In genomic region chr9:136806067-136806466, GRCh38 we compare ENCODE assay signal across 2 cellular contexts.
TF ChIP-seq lines count a peak whose summit lies in the region.

No MANE protein-coding gene starts in this region.

TF ChIP-seq in WTC11, 78 proteins besides CTCF, POLR2A, EP300 and RAD21:
- TF ChIP-seq ERG (CRISPR knock-in tag; IDR thresholded peaks at IDR 0.05), result no peak
- TF ChIP-seq ZNF138 (CRISPR knock-in tag; conservative IDR thresholded peaks at IDR 0.05), result no peak
- TF ChIP-seq SMAD4 (CRISPR knock-in tag; IDR thresholded peaks at IDR 0.05), result no peak
- TF ChIP-seq, protein P1, sequence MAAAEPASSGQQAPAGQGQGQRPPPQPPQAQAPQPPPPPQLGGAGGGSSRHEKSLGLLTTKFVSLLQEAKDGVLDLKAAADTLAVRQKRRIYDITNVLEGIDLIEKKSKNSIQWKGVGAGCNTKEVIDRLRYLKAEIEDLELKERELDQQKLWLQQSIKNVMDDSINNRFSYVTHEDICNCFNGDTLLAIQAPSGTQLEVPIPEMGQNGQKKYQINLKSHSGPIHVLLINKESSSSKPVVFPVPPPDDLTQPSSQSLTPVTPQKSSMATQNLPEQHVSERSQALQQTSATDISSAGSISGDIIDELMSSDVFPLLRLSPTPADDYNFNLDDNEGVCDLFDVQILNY (CRISPR knock-in tag; IDR thresholded peaks at IDR 0.05), result no peak
- TF ChIP-seq ZNF396 (CRISPR knock-in tag; IDR thresholded peaks at IDR 0.05; ENCODE audit: borderline replicate concordance), result no peak
- TF ChIP-seq, protein P2, sequence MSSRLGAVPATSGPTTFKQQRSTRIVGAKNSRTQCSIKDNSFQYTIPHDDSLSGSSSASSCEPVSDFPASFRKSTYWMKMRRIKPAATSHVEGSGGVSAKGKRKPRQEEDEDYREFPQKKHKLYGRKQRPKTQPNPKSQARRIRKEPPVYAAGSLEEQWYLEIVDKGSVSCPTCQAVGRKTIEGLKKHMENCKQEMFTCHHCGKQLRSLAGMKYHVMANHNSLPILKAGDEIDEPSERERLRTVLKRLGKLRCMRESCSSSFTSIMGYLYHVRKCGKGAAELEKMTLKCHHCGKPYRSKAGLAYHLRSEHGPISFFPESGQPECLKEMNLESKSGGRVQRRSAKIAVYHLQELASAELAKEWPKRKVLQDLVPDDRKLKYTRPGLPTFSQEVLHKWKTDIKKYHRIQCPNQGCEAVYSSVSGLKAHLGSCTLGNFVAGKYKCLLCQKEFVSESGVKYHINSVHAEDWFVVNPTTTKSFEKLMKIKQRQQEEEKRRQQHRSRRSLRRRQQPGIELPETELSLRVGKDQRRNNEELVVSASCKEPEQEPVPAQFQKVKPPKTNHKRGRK (CRISPR knock-in tag; IDR thresholded peaks at IDR 0.05; ENCODE audit: borderline replicate concordance), result no peak
- TF ChIP-seq TEAD1 (CRISPR knock-in tag; IDR thresholded peaks at IDR 0.05), result no peak
- TF ChIP-seq ZNF281 (CRISPR knock-in tag; IDR thresholded peaks at IDR 0.05), result no peak
- TF ChIP-seq NR3C1 (CRISPR knock-in tag; conservative IDR thresholded peaks at IDR 0.05; ENCODE audit: low read depth), result no peak
- TF ChIP-seq HMGA2 (CRISPR knock-in tag; IDR thresholded peaks at IDR 0.05), result no peak
- no peak for TF ChIP-seq ETV6 (CRISPR knock-in tag; IDR thresholded peaks at IDR 0.05)
- TF ChIP-seq, protein P3, sequence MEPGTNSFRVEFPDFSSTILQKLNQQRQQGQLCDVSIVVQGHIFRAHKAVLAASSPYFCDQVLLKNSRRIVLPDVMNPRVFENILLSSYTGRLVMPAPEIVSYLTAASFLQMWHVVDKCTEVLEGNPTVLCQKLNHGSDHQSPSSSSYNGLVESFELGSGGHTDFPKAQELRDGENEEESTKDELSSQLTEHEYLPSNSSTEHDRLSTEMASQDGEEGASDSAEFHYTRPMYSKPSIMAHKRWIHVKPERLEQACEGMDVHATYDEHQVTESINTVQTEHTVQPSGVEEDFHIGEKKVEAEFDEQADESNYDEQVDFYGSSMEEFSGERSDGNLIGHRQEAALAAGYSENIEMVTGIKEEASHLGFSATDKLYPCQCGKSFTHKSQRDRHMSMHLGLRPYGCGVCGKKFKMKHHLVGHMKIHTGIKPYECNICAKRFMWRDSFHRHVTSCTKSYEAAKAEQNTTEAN (CRISPR knock-in tag; IDR thresholded peaks at IDR 0.05), result no peak
- TF ChIP-seq TEAD4 (CRISPR knock-in tag; IDR thresholded peaks at IDR 0.05), result no peak
- TF ChIP-seq CDX4 (CRISPR knock-in tag; IDR thresholded peaks at IDR 0.05; ENCODE audit: borderline replicate concordance), result no peak
- TF ChIP-seq CREB1 (CRISPR knock-in tag; IDR thresholded peaks at IDR 0.05), result no peak
- no peak for TF ChIP-seq CREM (CRISPR knock-in tag; IDR thresholded peaks at IDR 0.05)

TF ChIP-seq in HepG2, 621 proteins besides CTCF, POLR2A, EP300 and RAD21:
- TF ChIP-seq RBFOX2 (IDR thresholded peaks at IDR 0.05; ENCODE audit: low read depth, low read length) (peak; percentile 57), ZNF552 (CRISPR knock-in tag; IDR thresholded peaks at IDR 0.05; ENCODE audit: borderline replicate concordance) (no peak), NCOA1 (CRISPR knock-in tag; IDR thresholded peaks at IDR 0.05) (no peak), ZNF614 (CRISPR knock-in tag; IDR thresholded peaks at IDR 0.05; ENCODE audit: borderline replicate concordance) (no peak), PITX1 (CRISPR knock-in tag; IDR thresholded peaks at IDR 0.05) (no peak), SNAPC5 (CRISPR knock-in tag; IDR thresholded peaks at IDR 0.05; ENCODE audit: borderline replicate concordance) (no peak), ZNF687 (CRISPR knock-in tag; IDR thresholded peaks at IDR 0.05) (0 out of 2 replicates have a peak, but pooled peaks have one; percentile 12), MTERF4 (CRISPR knock-in tag; IDR thresholded peaks at IDR 0.05) (no peak), ZBTB38 (CRISPR knock-in tag; IDR thresholded peaks at IDR 0.05) (peak; percentile 60; the same call in 1 of the 2 replicates), ARNT2 (CRISPR knock-in tag; IDR thresholded peaks at IDR 0.05; ENCODE audit: low read depth) (no peak), SPEN (CRISPR knock-in tag; IDR thresholded peaks at IDR 0.05; ENCODE audit: low read depth) (0 out of 2 replicates have a peak, but pooled peaks have one; percentile 5), ZC3H13 (CRISPR knock-in tag; IDR thresholded peaks at IDR 0.05) (peak; percentile 33; the same call in 1 of the 2 replicates), AGO1 (IDR thresholded peaks at IDR 0.05; ENCODE audit: low read depth, low read length, poor library complexity, severe bottlenecking) (peak; percentile 74), ZSCAN31 (CRISPR knock-in tag; IDR thresholded peaks at IDR 0.05; ENCODE audit: low read depth) (no peak), SNAPC2 (CRISPR knock-in tag; IDR thresholded peaks at IDR 0.05) (no peak), FOSL1 (CRISPR knock-in tag; IDR thresholded peaks at IDR 0.05; ENCODE audit: borderline replicate concordance) (no peak), ZNF362 (CRISPR knock-in tag; IDR thresholded peaks at IDR 0.05; ENCODE audit: borderline replicate concordance) (no peak), YY1 (IDR thresholded peaks at IDR 0.05; ENCODE audit: insufficient read depth, insufficient replicate concordance, low read depth, low read length) (no peak)
- TF ChIP-seq, protein P4, sequence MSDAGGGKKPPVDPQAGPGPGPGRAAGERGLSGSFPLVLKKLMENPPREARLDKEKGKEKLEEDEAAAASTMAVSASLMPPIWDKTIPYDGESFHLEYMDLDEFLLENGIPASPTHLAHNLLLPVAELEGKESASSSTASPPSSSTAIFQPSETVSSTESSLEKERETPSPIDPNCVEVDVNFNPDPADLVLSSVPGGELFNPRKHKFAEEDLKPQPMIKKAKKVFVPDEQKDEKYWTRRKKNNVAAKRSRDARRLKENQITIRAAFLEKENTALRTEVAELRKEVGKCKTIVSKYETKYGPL (CRISPR knock-in tag; IDR thresholded peaks at IDR 0.05), result no peak
- TF ChIP-seq, protein P5, sequence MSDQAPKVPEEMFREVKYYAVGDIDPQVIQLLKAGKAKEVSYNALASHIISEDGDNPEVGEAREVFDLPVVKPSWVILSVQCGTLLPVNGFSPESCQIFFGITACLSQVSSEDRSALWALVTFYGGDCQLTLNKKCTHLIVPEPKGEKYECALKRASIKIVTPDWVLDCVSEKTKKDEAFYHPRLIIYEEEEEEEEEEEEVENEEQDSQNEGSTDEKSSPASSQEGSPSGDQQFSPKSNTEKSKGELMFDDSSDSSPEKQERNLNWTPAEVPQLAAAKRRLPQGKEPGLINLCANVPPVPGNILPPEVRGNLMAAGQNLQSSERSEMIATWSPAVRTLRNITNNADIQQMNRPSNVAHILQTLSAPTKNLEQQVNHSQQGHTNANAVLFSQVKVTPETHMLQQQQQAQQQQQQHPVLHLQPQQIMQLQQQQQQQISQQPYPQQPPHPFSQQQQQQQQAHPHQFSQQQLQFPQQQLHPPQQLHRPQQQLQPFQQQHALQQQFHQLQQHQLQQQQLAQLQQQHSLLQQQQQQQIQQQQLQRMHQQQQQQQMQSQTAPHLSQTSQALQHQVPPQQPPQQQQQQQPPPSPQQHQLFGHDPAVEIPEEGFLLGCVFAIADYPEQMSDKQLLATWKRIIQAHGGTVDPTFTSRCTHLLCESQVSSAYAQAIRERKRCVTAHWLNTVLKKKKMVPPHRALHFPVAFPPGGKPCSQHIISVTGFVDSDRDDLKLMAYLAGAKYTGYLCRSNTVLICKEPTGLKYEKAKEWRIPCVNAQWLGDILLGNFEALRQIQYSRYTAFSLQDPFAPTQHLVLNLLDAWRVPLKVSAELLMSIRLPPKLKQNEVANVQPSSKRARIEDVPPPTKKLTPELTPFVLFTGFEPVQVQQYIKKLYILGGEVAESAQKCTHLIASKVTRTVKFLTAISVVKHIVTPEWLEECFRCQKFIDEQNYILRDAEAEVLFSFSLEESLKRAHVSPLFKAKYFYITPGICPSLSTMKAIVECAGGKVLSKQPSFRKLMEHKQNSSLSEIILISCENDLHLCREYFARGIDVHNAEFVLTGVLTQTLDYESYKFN (CRISPR knock-in tag; conservative IDR thresholded peaks at IDR 0.05), result no peak
